Comparison of ENCODE assay signal across 8 cellular contexts in the genomic region with DNA sequence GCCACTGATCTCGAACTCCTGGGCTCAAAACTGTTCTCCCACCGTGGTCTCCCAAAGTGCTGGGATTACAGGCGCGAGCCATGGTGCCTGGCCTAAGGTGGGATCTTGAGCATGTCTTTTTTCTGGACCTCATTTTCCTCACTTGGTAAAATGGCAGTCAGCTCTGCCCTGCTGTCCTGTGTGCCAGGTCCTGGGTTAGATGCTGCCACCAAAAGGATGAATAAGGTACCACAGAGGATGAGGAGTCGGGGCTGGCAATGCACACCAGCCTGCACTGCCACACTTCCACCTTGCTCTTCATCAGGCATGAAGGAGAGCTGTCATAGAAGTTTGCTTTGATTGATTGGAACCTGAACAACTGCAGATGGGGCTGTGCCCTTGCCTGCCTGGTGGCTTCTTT. TPM values are rescaled to one million over a fixed set of nuclear protein-coding genes. Genes with fewer than 3 reads are reported as not detected.
A peak's percentile ranks its signal among the peaks of the same experiment; 100 is the strongest.
DNase-seq lines count a peak whose midpoint lies in the region; ATAC-seq and TF ChIP-seq lines count a peak whose summit lies in the region.

No MANE protein-coding gene starts in this region.

- intact Hi-C loops in mucosa of descending colon (cut with DNase I, micrococcal nuclease) (no loop called here), sciatic nerve (cut with DNase I) (no loop called here)

- H3K9me3 ChIP-seq in mucosa of descending colon: no peaks in the 10 kb centered on the region

- peak; percentile 53 for TF ChIP-seq RAD21 in Ishikawa (IDR thresholded peaks at IDR 0.05; ENCODE audit: low read depth)

- H3K4me3 ChIP-seq in mucosa of descending colon: no peak overlapping the region

- DNase-seq in ELR (ENCODE audit: low read depth) (peak; percentile 35), amniotic epithelial cell (ENCODE audit: low read depth) (peak; percentile 26), mucosa of descending colon (no peak), NCI-H2171 (lab: John Stamatoyannopoulos, UW) (no peak), sciatic nerve (ENCODE audit: low spot score) (no peak)

- TF ChIP-seq CTCF in mucosa of descending colon (IDR thresholded peaks at IDR 0.05): no peak

- no peaks in the 10 kb centered on the region for H3K4me1 ChIP-seq in mucosa of descending colon (ENCODE audit: low read depth)

- ATAC-seq in mucosa of descending colon (peak; percentile 85), sciatic nerve (no peak), HG03097 (IDR thresholded peaks at IDR 0.05; ENCODE audit: low FRiP score, unreplicated experiment) (no peak), GM19397 (IDR thresholded peaks at IDR 0.05; ENCODE audit: unreplicated experiment) (no peak)

- H3K36me3 ChIP-seq in mucosa of descending colon (ENCODE audit: low read depth): peaks cover 14% of the 10 kb centered on the region

- TF ChIP-seq EP300 in Ishikawa (IDR thresholded peaks at IDR 0.05; ENCODE audit: borderline replicate concordance): no peak

TF ChIP-seq in Ishikawa, 13 proteins besides CTCF, POLR2A, EP300 and RAD21:
- TF ChIP-seq FOXM1 (IDR thresholded peaks at IDR 0.05; ENCODE audit: borderline replicate concordance, low read depth): no peak
- TF ChIP-seq CREB1 (IDR thresholded peaks at IDR 0.05; ENCODE audit: low read depth): no peak
- no peak for TF ChIP-seq YY1 (IDR thresholded peaks at IDR 0.05; ENCODE audit: low read depth)
- TF ChIP-seq, protein P1, sequence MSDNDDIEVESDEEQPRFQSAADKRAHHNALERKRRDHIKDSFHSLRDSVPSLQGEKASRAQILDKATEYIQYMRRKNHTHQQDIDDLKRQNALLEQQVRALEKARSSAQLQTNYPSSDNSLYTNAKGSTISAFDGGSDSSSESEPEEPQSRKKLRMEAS (IDR thresholded peaks at IDR 0.05): no peak
- no peak for TF ChIP-seq TAF1 (IDR thresholded peaks at IDR 0.05; ENCODE audit: low read depth)
- no peak for TF ChIP-seq ZBTB7A (IDR thresholded peaks at IDR 0.05; ENCODE audit: low read depth)
- no peak for TF ChIP-seq TEAD4 (IDR thresholded peaks at IDR 0.05)
- TF ChIP-seq, protein P2, sequence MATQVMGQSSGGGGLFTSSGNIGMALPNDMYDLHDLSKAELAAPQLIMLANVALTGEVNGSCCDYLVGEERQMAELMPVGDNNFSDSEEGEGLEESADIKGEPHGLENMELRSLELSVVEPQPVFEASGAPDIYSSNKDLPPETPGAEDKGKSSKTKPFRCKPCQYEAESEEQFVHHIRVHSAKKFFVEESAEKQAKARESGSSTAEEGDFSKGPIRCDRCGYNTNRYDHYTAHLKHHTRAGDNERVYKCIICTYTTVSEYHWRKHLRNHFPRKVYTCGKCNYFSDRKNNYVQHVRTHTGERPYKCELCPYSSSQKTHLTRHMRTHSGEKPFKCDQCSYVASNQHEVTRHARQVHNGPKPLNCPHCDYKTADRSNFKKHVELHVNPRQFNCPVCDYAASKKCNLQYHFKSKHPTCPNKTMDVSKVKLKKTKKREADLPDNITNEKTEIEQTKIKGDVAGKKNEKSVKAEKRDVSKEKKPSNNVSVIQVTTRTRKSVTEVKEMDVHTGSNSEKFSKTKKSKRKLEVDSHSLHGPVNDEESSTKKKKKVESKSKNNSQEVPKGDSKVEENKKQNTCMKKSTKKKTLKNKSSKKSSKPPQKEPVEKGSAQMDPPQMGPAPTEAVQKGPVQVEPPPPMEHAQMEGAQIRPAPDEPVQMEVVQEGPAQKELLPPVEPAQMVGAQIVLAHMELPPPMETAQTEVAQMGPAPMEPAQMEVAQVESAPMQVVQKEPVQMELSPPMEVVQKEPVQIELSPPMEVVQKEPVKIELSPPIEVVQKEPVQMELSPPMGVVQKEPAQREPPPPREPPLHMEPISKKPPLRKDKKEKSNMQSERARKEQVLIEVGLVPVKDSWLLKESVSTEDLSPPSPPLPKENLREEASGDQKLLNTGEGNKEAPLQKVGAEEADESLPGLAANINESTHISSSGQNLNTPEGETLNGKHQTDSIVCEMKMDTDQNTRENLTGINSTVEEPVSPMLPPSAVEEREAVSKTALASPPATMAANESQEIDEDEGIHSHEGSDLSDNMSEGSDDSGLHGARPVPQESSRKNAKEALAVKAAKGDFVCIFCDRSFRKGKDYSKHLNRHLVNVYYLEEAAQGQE (IDR thresholded peaks at IDR 0.05; ENCODE audit: low read depth): no peak
- TF ChIP-seq CEBPB (IDR thresholded peaks at IDR 0.05): no peak
- TF ChIP-seq, protein P3, sequence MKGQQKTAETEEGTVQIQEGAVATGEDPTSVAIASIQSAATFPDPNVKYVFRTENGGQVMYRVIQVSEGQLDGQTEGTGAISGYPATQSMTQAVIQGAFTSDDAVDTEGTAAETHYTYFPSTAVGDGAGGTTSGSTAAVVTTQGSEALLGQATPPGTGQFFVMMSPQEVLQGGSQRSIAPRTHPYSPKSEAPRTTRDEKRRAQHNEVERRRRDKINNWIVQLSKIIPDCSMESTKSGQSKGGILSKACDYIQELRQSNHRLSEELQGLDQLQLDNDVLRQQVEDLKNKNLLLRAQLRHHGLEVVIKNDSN (IDR thresholded peaks at IDR 0.05): no peak
- TF ChIP-seq TCF12 (IDR thresholded peaks at IDR 0.05; ENCODE audit: low read depth): no peak
- no peak for TF ChIP-seq EGR1 (IDR thresholded peaks at IDR 0.05)
- no peak for TF ChIP-seq NFIC (IDR thresholded peaks at IDR 0.05)
TF ChIP-seq in Ishikawa: peak in this region for 0.

RNA-seq across cellular contexts. Expression of a gene that starts 32.3 kb away (rescaled TPM):
- total RNA-seq in mucosa of descending colon: 100 to 1,000 TPM; 187 to 295 (median 241) TPM
- 68.0 TPM for total RNA-seq in sciatic nerve

RNA-seq across cellular contexts. Expression of a gene that starts 32.7 kb away (rescaled TPM):
- total RNA-seq in mucosa of descending colon (10 to 100 TPM; 27.0 to 31.7 (median 29.7) TPM), sciatic nerve (26.9 TPM)

RNA-seq across cellular contexts. Expression of a gene that starts 43.1 kb away (rescaled TPM):
- total RNA-seq in mucosa of descending colon (10 to 100 TPM; 12.4 to 26.1 (median 15.7) TPM), sciatic nerve (26.6 TPM)

RNA-seq across cellular contexts. Expression of a gene that starts 54.6 kb away (rescaled TPM):
- total RNA-seq in mucosa of descending colon (10 to 100 TPM; 47.3 to 71.8 (median 53.9) TPM), sciatic nerve (67.7 TPM)

RNA-seq across cellular contexts. Expression of a gene that starts 59.6 kb away (rescaled TPM):
- total RNA-seq in mucosa of descending colon (1 to 10 TPM in 2 of 3 donors, under 1 TPM in 1; 0.26 to 1.6 (median 1.0) TPM), sciatic nerve (1.6 TPM)

Comparison
In these comparisons a context has a peak if more than half of its experiments do, and no peak if none do; other contexts are left out.
1. DNase-seq: peak in ELR (single experiment) and amniotic epithelial cell (single experiment); none in mucosa of descending colon (0 of 3), NCI-H2171 (single experiment) and sciatic nerve (single experiment).